Comparison of ENCODE assay signal across 20 cellular contexts in the genomic region with DNA sequence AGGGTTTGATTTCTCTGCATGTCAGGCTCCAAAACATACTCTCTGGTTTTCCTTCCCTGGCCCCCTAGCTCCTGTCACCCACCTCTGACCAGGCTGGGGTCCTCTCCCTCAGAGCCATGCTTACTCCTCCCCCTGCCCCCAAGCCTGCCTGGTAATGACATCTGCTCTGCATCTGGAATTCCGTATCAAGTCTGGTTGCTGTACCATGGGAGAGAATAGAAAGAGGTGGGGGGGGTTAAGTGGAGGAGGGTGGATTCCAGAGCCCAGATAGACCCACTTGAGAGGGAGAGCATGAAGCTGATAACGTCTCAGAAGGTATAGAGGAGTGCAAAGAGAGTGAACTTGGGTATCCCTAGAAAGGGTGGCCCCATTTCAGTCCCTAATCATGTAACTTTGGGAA. TPM values are rescaled to one million over a fixed set of nuclear protein-coding genes. Genes with fewer than 3 reads are reported as not detected.
DNase-seq lines count a peak whose midpoint lies in the region; TF ChIP-seq lines count a peak whose summit lies in the region.
"Had no signal": no experiment of that assay in that cellular context is flagged by ENCODE, and none has a peak within 500 bp of the region (broad histone marks: within the 10 kb centered on the region; RNA-seq: fewer than 3 reads in every experiment).

No MANE protein-coding gene starts in this region.

- no peak overlapping the region for H3K23ac ChIP-seq in mesenchymal stem cell (ENCODE audit: low read length in 2 of 2)

- H3K4me3 ChIP-seq in mesenchymal stem cell (ENCODE audit: insufficient read depth in 1 of 2, low read depth in 1 of 2, low read length in 2 of 2) (no peak overlapping the region), urinary bladder (ENCODE audit: low read depth, low read length) (no peak overlapping the region)
- H3K4me3 ChIP-seq: SJSA1 had no signal

- H3K27me3 Mint-ChIP-seq in osteocyte (ENCODE audit: unreplicated experiment) (no peaks in the 10 kb centered on the region), progenitor cell of endocrine pancreas (peaks cover 42% of the 10 kb centered on the region)
- H3K27me3 Mint-ChIP-seq in T-helper 2 cell treated with Interferon-gamma antibody and Interleukin-4, amounts not matched to agents 5 μg/mL and 100 μg/mL, for 36 hours (ENCODE audit: low read depth) = peaks cover 59% of the 10 kb centered on the region

- WGBS in mesenchymal stem cell = 39% methylated on average over 2 of the region's 2 CpGs
- WGBS in urinary bladder = 76% methylated on average over 2 of the region's 2 CpGs

- H3K4me1 ChIP-seq in mesenchymal stem cell (ENCODE audit: control insufficient read depth, insufficient read depth, low read depth, low read length) = peaks cover 40% of the 10 kb centered on the region
- H3K4me1 ChIP-seq in urinary bladder (ENCODE audit: insufficient read depth) = no peaks in the 10 kb centered on the region

- no peak overlapping the region for H3K4ac ChIP-seq in mesenchymal stem cell (ENCODE audit: low read depth in 1 of 2, low read length in 2 of 2)

- H3K4me2 ChIP-seq in mesenchymal stem cell (ENCODE audit: low read length, poor library complexity, severe bottlenecking) = no peak overlapping the region

- peaks cover 0 to 45% of the 10 kb centered on the region in 2 experiments for H3K27me3 ChIP-seq in mesenchymal stem cell (ENCODE audit: control insufficient read depth in 1 of 2, insufficient read depth in 1 of 2, low read length in 2 of 2)

- no peak overlapping the region for H4K8ac ChIP-seq in mesenchymal stem cell (ENCODE audit: low read length)

- TF ChIP-seq CTCF in osteocyte (IDR thresholded peaks at IDR 0.05) = no peak
- no peak for TF ChIP-seq CTCF in progenitor cell of endocrine pancreas (IDR thresholded peaks at IDR 0.05; ENCODE audit: unreplicated experiment)

- no peak overlapping the region for H3K18ac ChIP-seq in mesenchymal stem cell (ENCODE audit: low read depth in 1 of 2, low read length in 2 of 2)

- no peaks in the 10 kb centered on the region for H3K36me3 ChIP-seq in mesenchymal stem cell (ENCODE audit: control insufficient read depth in 1 of 2, insufficient read depth in 2 of 2, low read depth in 1 of 2, low read length in 2 of 2)
- H3K36me3 ChIP-seq in urinary bladder (ENCODE audit: insufficient read depth) = no peaks in the 10 kb centered on the region
- H3K36me3 ChIP-seq: SJSA1 had no signal

- H3K36me3 Mint-ChIP-seq in osteocyte (ENCODE audit: unreplicated experiment) (peaks cover 2% of the 10 kb centered on the region), progenitor cell of endocrine pancreas (ENCODE audit: insufficient read depth) (no peaks in the 10 kb centered on the region)
- H3K36me3 Mint-ChIP-seq in T-helper 2 cell treated with Interferon-gamma antibody and Interleukin-4, amounts not matched to agents 5 μg/mL and 100 μg/mL, for 36 hours (ENCODE audit: low read depth) = no peaks in the 10 kb centered on the region
- H3K36me3 Mint-ChIP-seq: CD8-positive, alpha-beta T cell had no signal

- H2AK5ac ChIP-seq in mesenchymal stem cell (ENCODE audit: low read length, severe bottlenecking) = peak overlapping the region; percentile 3

- no peak overlapping the region for H3K9ac ChIP-seq in mesenchymal stem cell (ENCODE audit: low read length)

- peaks cover 8% of the 10 kb centered on the region for H3K79me1 ChIP-seq in mesenchymal stem cell (replicated peaks; ENCODE audit: low read length, poor library complexity, severe bottlenecking)

- H2AFZ ChIP-seq in mesenchymal stem cell (ENCODE audit: low read depth, low read length) = no peak overlapping the region

- no peak overlapping the region for H2BK15ac ChIP-seq in mesenchymal stem cell (ENCODE audit: low read depth, poor library complexity, severe bottlenecking)

- H3K9me3 ChIP-seq in mesenchymal stem cell (ENCODE audit: control insufficient read depth, low read length) = no peaks in the 10 kb centered on the region
- H3K9me3 ChIP-seq: SJSA1 had no signal

- no peak overlapping the region for H2BK120ac ChIP-seq in mesenchymal stem cell (ENCODE audit: low read depth, low read length)

- H3K27ac Mint-ChIP-seq in osteocyte (ENCODE audit: unreplicated experiment) = peak overlapping the region; percentile 12
- H3K27ac Mint-ChIP-seq in T-helper 2 cell treated with Interferon-gamma antibody and Interleukin-4, amounts not matched to agents 5 μg/mL and 100 μg/mL, for 36 hours = no peak overlapping the region
- no peak overlapping the region for H3K27ac Mint-ChIP-seq in progenitor cell of endocrine pancreas
- H3K27ac Mint-ChIP-seq: CD8-positive, alpha-beta T cell; IgD-negative memory B cell had no signal

- no peak overlapping the region for H3K14ac ChIP-seq in mesenchymal stem cell (ENCODE audit: low read length in 2 of 2)

- H3K4me1 Mint-ChIP-seq in osteocyte (ENCODE audit: unreplicated experiment) (peaks cover 85% of the 10 kb centered on the region), progenitor cell of endocrine pancreas (ENCODE audit: low read depth) (peaks cover 35% of the 10 kb centered on the region)
- peaks cover 8% of the 10 kb centered on the region for H3K4me1 Mint-ChIP-seq in T-helper 2 cell treated with Interferon-gamma antibody and Interleukin-4, amounts not matched to agents 5 μg/mL and 100 μg/mL, for 36 hours (ENCODE audit: low read depth)

- H2BK12ac ChIP-seq in mesenchymal stem cell (ENCODE audit: low read length in 2 of 2) = no peak overlapping the region

- H3K9me3 Mint-ChIP-seq in osteocyte (ENCODE audit: unreplicated experiment) = no peaks in the 10 kb centered on the region
- no peaks in the 10 kb centered on the region for H3K9me3 Mint-ChIP-seq in T-helper 2 cell treated with Interferon-gamma antibody and Interleukin-4, amounts not matched to agents 5 μg/mL and 100 μg/mL, for 36 hours
- no peaks in the 10 kb centered on the region for H3K9me3 Mint-ChIP-seq in progenitor cell of endocrine pancreas (ENCODE audit: low read depth)
- H3K9me3 Mint-ChIP-seq: CD8-positive, alpha-beta T cell; IgD-negative memory B cell had no signal

- DNase-seq in NCI-H82 (lab: John Stamatoyannopoulos, UW) (peak; percentile 31), NCI-H82 treated with DMSO at 0.1 percent for 48 hours (lab: John Stamatoyannopoulos, UW; ENCODE audit: unreplicated experiment) (no peak), mesenchymal stem cell (no peak), osteocyte (ENCODE audit: extremely low spot score, unreplicated experiment) (no peak), progenitor cell of endocrine pancreas (ENCODE audit: low spot score, unreplicated experiment) (no peak), NCI-H2029 (lab: John Stamatoyannopoulos, UW) (no peak)
- DNase-seq in T-helper 2 cell treated with Interferon-gamma antibody and Interleukin-4, amounts not matched to agents 5 μg/mL and 100 μg/mL, for 36 hours (ENCODE audit: low spot score) = no peak
- DNase-seq: 8988T; AML-193; C1 segment of cervical spinal cord; CD8-positive, alpha-beta T cell; DMS53; GDM1; NCI-H1105; NCI-H2081 treated with DMSO at 0.1 percent for 48 hours; NCI-H2171 treated with DMSO at 0.1 percent for 48 hours; NCI-H524 treated with DMSO at 0.1 percent for 48 hours had no signal

- no peak overlapping the region for H2BK5ac ChIP-seq in mesenchymal stem cell (ENCODE audit: low read depth, low read length, poor library complexity, severe bottlenecking)

- H3K27ac ChIP-seq in mesenchymal stem cell (ENCODE audit: low read length, poor library complexity, severe bottlenecking) = no peak overlapping the region
- peak overlapping the region; percentile 1 for H3K27ac ChIP-seq in urinary bladder (ENCODE audit: low read depth)
- H3K27ac ChIP-seq: SJSA1 had no signal

- no peak overlapping the region for H4K91ac ChIP-seq in mesenchymal stem cell (ENCODE audit: low read length)

- H3K4me3 Mint-ChIP-seq in osteocyte (ENCODE audit: unreplicated experiment) (no peak overlapping the region), progenitor cell of endocrine pancreas (ENCODE audit: low read depth) (no peak overlapping the region)
- H3K4me3 Mint-ChIP-seq in T-helper 2 cell treated with Interferon-gamma antibody and Interleukin-4, amounts not matched to agents 5 μg/mL and 100 μg/mL, for 36 hours = no peak overlapping the region
- H3K4me3 Mint-ChIP-seq: CD8-positive, alpha-beta T cell had no signal

RNA-seq across cellular contexts. Expression of a gene that starts 4.2 kb away (rescaled TPM):
- 14.9 TPM for polyA plus RNA-seq in mesenchymal stem cell (2013, experiment 1 of 2)
- polyA plus RNA-seq in mesenchymal stem cell (2013, experiment 2 of 2) = 17.1 TPM
- total RNA-seq in osteocyte (36.4 and 36.8 TPM in 2 replicates), urinary bladder (36.5 TPM), progenitor cell of endocrine pancreas (11.5 and 12.8 TPM in 2 replicates)
- polyA plus RNA-seq in urinary bladder = 5.9 TPM
- polyA plus RNA-seq: IgD-negative memory B cell had no signal

RNA-seq across cellular contexts. Expression of a gene that starts 40.8 kb away (rescaled TPM):
- polyA plus RNA-seq in mesenchymal stem cell (2013, experiment 1 of 2) = 4.8 TPM
- 4.8 TPM for polyA plus RNA-seq in mesenchymal stem cell (2013, experiment 2 of 2)
- total RNA-seq in osteocyte = 0.16 and 0.48 TPM in 2 replicates
- total RNA-seq in urinary bladder = 1.4 TPM
- 0.13 TPM for polyA plus RNA-seq in urinary bladder
- total RNA-seq in progenitor cell of endocrine pancreas = 125 and 138 TPM in 2 replicates
- total RNA-seq: CD8-positive, alpha-beta T cell; SJSA1 had no signal
- polyA plus RNA-seq: IgD-negative memory B cell had no signal

Comparison
In these comparisons a context has a peak if more than half of its experiments do, and no peak if none do; other contexts are left out.
1. RNA of a gene that starts 40.8 kb away (total RNA-seq): 125 to 138 TPM in progenitor cell of endocrine pancreas; 1.4 TPM in urinary bladder (single experiment) and 0.16 to 0.48 TPM in osteocyte; every median in the first group is over 10 times any median in the second.